In genomic region chr1:24465638-24466037, GRCh38 we compare ENCODE assay signal across 15 cellular contexts.
"Had no signal": no experiment of that assay in that cellular context is flagged by ENCODE, and none has a peak within 500 bp of the region (broad histone marks: within the 10 kb centered on the region; RNA-seq: fewer than 3 reads in every experiment).

No MANE protein-coding gene starts in this region.

- DNase-seq: activated CD4-positive, alpha-beta T cell treated with anti-CD3 and anti-CD28 coated beads, Interleukin-2, amount 50 U/mL, for 4 hours; activated gamma-delta T cell treated with Interleukin-2 at 50 U/mL for 16 hours; activated T-cell treated with anti-CD3 and anti-CD28 coated beads, Interleukin-2, amount 50 U/mL, for 48 hours; colonic mucosa; foreskin melanocyte; head of caudate nucleus; mammary epithelial cell; nephron progenitor cell; psoas muscle; right lobe of liver; T-helper 2 cell had no signal

- ATAC-seq: activated CD4-positive, CD25-positive, alpha-beta regulatory T cell treated with anti-CD3 and anti-CD28 coated beads, Interleukin-2, amount 50 U/mL, for 24 hours; psoas muscle; right lobe of liver; stimulated activated effector memory CD8-positive, alpha-beta T cell treated with anti-CD3 and anti-CD28 coated beads, Interleukin-12 subunit alpha, Interleukin-12 subunit beta, amount 100 ng/mL, for 72 hours had no signal

- H3K4me1 ChIP-seq: colonic mucosa, psoas muscle, right lobe of liver, tibial nerve had no signal

- H3K27ac ChIP-seq: cardiac muscle cell, colonic mucosa, psoas muscle, right lobe of liver, tibial nerve had no signal

- H3K27me3 ChIP-seq: cardiac muscle cell, colonic mucosa, right lobe of liver, tibial nerve had no signal

- H3K4me3 ChIP-seq: cardiac muscle cell, colonic mucosa, psoas muscle, right lobe of liver, tibial nerve had no signal

- H3K9me3 ChIP-seq: colonic mucosa, psoas muscle, right lobe of liver had no signal

- H3K36me3 ChIP-seq: cardiac muscle cell, colonic mucosa, right lobe of liver had no signal
